Comparison of ENCODE assay signal across 36 cellular contexts in the genomic region with DNA sequence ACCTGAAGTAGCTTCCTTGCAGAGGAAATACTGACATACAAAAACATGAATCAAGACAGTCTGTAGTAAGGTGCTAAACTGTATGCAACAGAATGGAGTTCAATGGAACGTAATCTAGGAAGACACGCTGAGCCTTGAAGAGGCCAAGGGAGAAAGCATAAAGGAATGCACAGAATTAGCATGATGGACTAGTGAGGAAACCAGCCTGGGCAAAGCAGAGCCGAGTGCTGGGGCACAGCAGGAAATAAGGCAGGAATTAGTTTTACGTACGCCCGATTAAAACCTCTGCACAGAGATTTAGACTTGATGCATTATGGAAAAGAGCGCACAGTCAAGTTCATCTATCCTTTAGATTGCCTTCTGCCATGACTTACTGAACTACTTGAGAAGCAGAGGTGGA.
"Had no signal": no experiment of that assay in that cellular context is flagged by ENCODE, and none has a peak within 500 bp of the region (broad histone marks: within the 10 kb centered on the region; RNA-seq: fewer than 3 reads in every experiment).

No MANE protein-coding gene starts in this region.

- H3K27me3 Mint-ChIP-seq: activated CD4-positive, alpha-beta memory T cell treated with anti-CD3 and anti-CD28 coated beads for 36 hours; activated CD4-positive, alpha-beta T cell treated with anti-CD3 and anti-CD28 coated beads for 36 hours; activated CD4-positive, alpha-beta T cell treated with anti-CD3 and anti-CD28 coated beads, Interleukin-2, amount 10 ng/mL, durations not matched to agents 24 days and 14 days; activated CD8-positive, alpha-beta memory T cell treated with anti-CD3 and anti-CD28 coated beads, Interleukin-2, amount 10 ng/mL, durations not matched to agents 7 days and 5 days; activated naive CD4-positive, alpha-beta T cell treated with anti-CD3 and anti-CD28 coated beads, Interleukin-2, amount 50 U/mL, for 24 hours; activated naive CD8-positive, alpha-beta T cell treated with anti-CD3 and anti-CD28 coated beads for 36 hours; activated naive CD8-positive, alpha-beta T cell treated with anti-CD3 and anti-CD28 coated beads, Interleukin-2, amount 50 U/mL, for 24 hours; T-helper 17 cell had no signal

- DNase-seq: activated CD4-positive, alpha-beta memory T cell treated with anti-CD3 and anti-CD28 coated beads for 36 hours; activated CD4-positive, alpha-beta T cell treated with anti-CD3 and anti-CD28 coated beads for 36 hours; activated CD4-positive, alpha-beta T cell treated with anti-CD3 and anti-CD28 coated beads, Interleukin-2, amount 10 ng/mL, durations not matched to agents 24 days and 14 days; activated CD4-positive, CD25-positive, alpha-beta regulatory T cell; activated CD4-positive, CD25-positive, alpha-beta regulatory T cell treated with anti-CD3 and anti-CD28 coated beads, Interleukin-2, amount 50 U/mL, for 72 hours; activated CD8-positive, alpha-beta memory T cell treated with anti-CD3 and anti-CD28 coated beads, Interleukin-2, amount 10 ng/mL, durations not matched to agents 7 days and 5 days; activated CD8-positive, alpha-beta memory T cell treated with anti-CD3 and anti-CD28 coated beads, Interleukin-2, amount 50 U/mL, for 4 hours; activated CD8-positive, alpha-beta T cell treated with anti-CD3 and anti-CD28 coated beads, Interleukin-2, amount 10 ng/mL, durations not matched to agents 7 days and 5 days; activated effector memory CD4-positive, alpha-beta T cell treated with anti-CD3 and anti-CD28 coated beads, Interleukin-2, amount 50 U/mL, for 16 hours; activated naive CD4-positive, alpha-beta T cell treated with anti-CD3 and anti-CD28 coated beads for 36 hours; activated naive CD8-positive, alpha-beta T cell treated with anti-CD3 and anti-CD28 coated beads for 36 hours; activated naive CD8-positive, alpha-beta T cell treated with anti-CD3 and anti-CD28 coated beads, Interleukin-2, amount 50 U/mL, for 24 hours; activated T-cell treated with anti-CD3 and anti-CD28 coated beads, Interleukin-2, amount 50 U/mL, for 1 hour; activated T-cell treated with anti-CD3 and anti-CD28 coated beads, Interleukin-2, amount 50 U/mL, for 48 hours; adrenal gland; amygdala; aorta; body of pancreas; caudate nucleus; cortex of kidney; effector CD8-positive, alpha-beta T cell; esophagus squamous epithelium; foreskin melanocyte; heart right ventricle; T-helper 17 cell; T1000; WERI-Rb-1 had no signal

- FAIRE-seq: colon, endometrium, endothelial cell of umbilical vein had no signal

- H3K4me3 ChIP-seq: adrenal gland, body of pancreas, esophagus squamous epithelium, gastroesophageal sphincter, heart right ventricle had no signal

- H3K9me3 ChIP-seq: adrenal gland, body of pancreas, esophagus squamous epithelium, gastroesophageal sphincter, heart right ventricle had no signal

- H3K27ac Mint-ChIP-seq: activated CD4-positive, alpha-beta memory T cell treated with anti-CD3 and anti-CD28 coated beads for 36 hours; activated CD4-positive, alpha-beta T cell treated with anti-CD3 and anti-CD28 coated beads for 36 hours; activated CD4-positive, alpha-beta T cell treated with anti-CD3 and anti-CD28 coated beads, Interleukin-2, amount 10 ng/mL, durations not matched to agents 24 days and 14 days; activated CD8-positive, alpha-beta memory T cell treated with anti-CD3 and anti-CD28 coated beads, Interleukin-2, amount 10 ng/mL, durations not matched to agents 7 days and 5 days; activated CD8-positive, alpha-beta T cell treated with anti-CD3 and anti-CD28 coated beads, Interleukin-2, amount 10 ng/mL, durations not matched to agents 7 days and 5 days; activated naive CD4-positive, alpha-beta T cell treated with anti-CD3 and anti-CD28 coated beads for 36 hours; activated naive CD4-positive, alpha-beta T cell treated with anti-CD3 and anti-CD28 coated beads, Interleukin-2, amount 50 U/mL, for 24 hours; activated naive CD8-positive, alpha-beta T cell treated with anti-CD3 and anti-CD28 coated beads for 36 hours; activated naive CD8-positive, alpha-beta T cell treated with anti-CD3 and anti-CD28 coated beads, Interleukin-2, amount 50 U/mL, for 24 hours; activated T-helper 1 cell treated with anti-CD3 and anti-CD28 coated beads, Interleukin-12 subunit alpha, Interleukin-12 subunit beta, Interleukin-2, Interleukin-4 antibody, amounts not matched to agents 30 ng/mL and 10 ng/mL and 1 ng/mL, durations not matched to agents 14 hours and 24 hours and 36 hours; activated T-helper 2 cell treated with anti-CD3 and anti-CD28 coated beads, Interferon-gamma antibody, Interleukin-2, Interleukin-4, amounts not matched to agents 10 μg/mL and 5 μg/mL and 100 μg/mL, durations not matched to agents 14 hours and 24 hours and 36 hours; T-helper 17 cell; T-helper 2 cell treated with Interferon-gamma antibody and Interleukin-4, amounts not matched to agents 5 μg/mL and 100 μg/mL, for 36 hours had no signal

- H3K36me3 ChIP-seq: adrenal gland, esophagus squamous epithelium, gastroesophageal sphincter, heart right ventricle, WERI-Rb-1 had no signal

- H3K4me3 Mint-ChIP-seq: activated CD4-positive, alpha-beta memory T cell treated with anti-CD3 and anti-CD28 coated beads for 36 hours; activated CD4-positive, alpha-beta T cell treated with anti-CD3 and anti-CD28 coated beads for 36 hours; activated CD4-positive, alpha-beta T cell treated with anti-CD3 and anti-CD28 coated beads, Interleukin-2, amount 10 ng/mL, durations not matched to agents 24 days and 14 days; activated CD8-positive, alpha-beta memory T cell treated with anti-CD3 and anti-CD28 coated beads, Interleukin-2, amount 10 ng/mL, durations not matched to agents 7 days and 5 days; activated CD8-positive, alpha-beta T cell treated with anti-CD3 and anti-CD28 coated beads, Interleukin-2, amount 10 ng/mL, durations not matched to agents 7 days and 5 days; activated naive CD4-positive, alpha-beta T cell treated with anti-CD3 and anti-CD28 coated beads for 36 hours; activated naive CD4-positive, alpha-beta T cell treated with anti-CD3 and anti-CD28 coated beads, Interleukin-2, amount 50 U/mL, for 24 hours; activated naive CD8-positive, alpha-beta T cell treated with anti-CD3 and anti-CD28 coated beads for 36 hours; activated naive CD8-positive, alpha-beta T cell treated with anti-CD3 and anti-CD28 coated beads, Interleukin-2, amount 50 U/mL, for 24 hours; activated T-helper 1 cell treated with anti-CD3 and anti-CD28 coated beads, Interleukin-12 subunit alpha, Interleukin-12 subunit beta, Interleukin-2, Interleukin-4 antibody, amounts not matched to agents 30 ng/mL and 10 ng/mL and 1 ng/mL, durations not matched to agents 14 hours and 24 hours and 36 hours; T-helper 17 cell; T-helper 2 cell treated with Interferon-gamma antibody and Interleukin-4, amounts not matched to agents 5 μg/mL and 100 μg/mL, for 36 hours had no signal

- ATAC-seq: activated CD4-positive, alpha-beta T cell treated with anti-CD3 and anti-CD28 coated beads for 36 hours; activated CD8-positive, alpha-beta memory T cell treated with anti-CD3 and anti-CD28 coated beads, Interleukin-2, amount 10 ng/mL, durations not matched to agents 7 days and 5 days; activated CD8-positive, alpha-beta T cell treated with anti-CD3 and anti-CD28 coated beads, Interleukin-2, amount 10 ng/mL, durations not matched to agents 7 days and 5 days; activated naive CD8-positive, alpha-beta T cell treated with anti-CD3 and anti-CD28 coated beads, Interleukin-2, amount 50 U/mL, for 24 hours; body of pancreas; gastroesophageal sphincter; heart right ventricle; T-helper 17 cell had no signal

- H3K4me1 Mint-ChIP-seq: activated CD4-positive, alpha-beta T cell treated with anti-CD3 and anti-CD28 coated beads for 36 hours; activated naive CD4-positive, alpha-beta T cell treated with anti-CD3 and anti-CD28 coated beads, Interleukin-2, amount 50 U/mL, for 24 hours; activated naive CD8-positive, alpha-beta T cell treated with anti-CD3 and anti-CD28 coated beads for 36 hours; activated naive CD8-positive, alpha-beta T cell treated with anti-CD3 and anti-CD28 coated beads, Interleukin-2, amount 50 U/mL, for 24 hours; T-helper 17 cell had no signal

- H3K27ac ChIP-seq: adrenal gland, body of pancreas, epithelial cell of prostate, esophagus squamous epithelium, gastroesophageal sphincter, heart right ventricle, WERI-Rb-1 had no signal

- H3K27me3 ChIP-seq: adrenal gland, body of pancreas, esophagus squamous epithelium, gastroesophageal sphincter, heart right ventricle had no signal

- H3K4me1 ChIP-seq: adrenal gland, body of pancreas, esophagus squamous epithelium, gastroesophageal sphincter, heart right ventricle had no signal

- H3K36me3 Mint-ChIP-seq: activated CD4-positive, alpha-beta memory T cell treated with anti-CD3 and anti-CD28 coated beads for 36 hours; activated naive CD4-positive, alpha-beta T cell treated with anti-CD3 and anti-CD28 coated beads, Interleukin-2, amount 50 U/mL, for 24 hours; activated naive CD8-positive, alpha-beta T cell treated with anti-CD3 and anti-CD28 coated beads for 36 hours had no signal

- H3K9me3 Mint-ChIP-seq: activated CD4-positive, alpha-beta T cell treated with anti-CD3 and anti-CD28 coated beads, Interleukin-2, amount 10 ng/mL, durations not matched to agents 24 days and 14 days; activated naive CD4-positive, alpha-beta T cell treated with anti-CD3 and anti-CD28 coated beads for 36 hours; activated naive CD4-positive, alpha-beta T cell treated with anti-CD3 and anti-CD28 coated beads, Interleukin-2, amount 50 U/mL, for 24 hours; activated naive CD8-positive, alpha-beta T cell treated with anti-CD3 and anti-CD28 coated beads for 36 hours; activated naive CD8-positive, alpha-beta T cell treated with anti-CD3 and anti-CD28 coated beads, Interleukin-2, amount 50 U/mL, for 24 hours; activated T-helper 1 cell treated with anti-CD3 and anti-CD28 coated beads, Interleukin-12 subunit alpha, Interleukin-12 subunit beta, Interleukin-2, Interleukin-4 antibody, amounts not matched to agents 30 ng/mL and 10 ng/mL and 1 ng/mL, durations not matched to agents 14 hours and 24 hours and 36 hours; activated T-helper 2 cell treated with anti-CD3 and anti-CD28 coated beads, Interferon-gamma antibody, Interleukin-2, Interleukin-4, amounts not matched to agents 10 μg/mL and 5 μg/mL and 100 μg/mL, durations not matched to agents 14 hours and 24 hours and 36 hours; T-helper 2 cell treated with Interferon-gamma antibody and Interleukin-4, amounts not matched to agents 5 μg/mL and 100 μg/mL, for 36 hours had no signal
